Comparison of ENCODE assay signal across 1 cellular context in the genomic region with DNA sequence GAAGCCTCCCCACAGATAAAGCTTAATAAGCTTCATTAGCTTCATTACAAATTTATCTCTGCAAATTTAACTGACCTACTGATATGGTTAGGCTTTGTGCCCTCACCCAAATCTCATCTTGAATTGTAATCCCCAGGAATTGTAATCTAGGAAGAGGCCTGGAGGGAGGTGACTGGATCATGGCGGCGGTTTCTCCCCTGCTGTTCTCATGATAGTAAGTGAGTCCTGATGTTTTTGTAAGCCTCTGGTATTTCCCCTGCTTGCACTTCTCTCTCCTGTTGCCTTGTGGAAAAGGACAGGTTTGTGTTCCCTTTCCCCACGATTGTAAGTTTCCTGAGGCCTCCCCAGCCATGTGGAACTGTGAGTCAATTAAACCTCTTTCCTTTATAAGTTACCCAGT.
TF ChIP-seq lines count a peak whose summit lies in the region.

No MANE protein-coding gene starts in this region.

TF ChIP-seq in GM23338, 12 proteins besides CTCF, POLR2A, EP300 and RAD21 (continued from another document):
- TF ChIP-seq NANOG (IDR thresholded peaks at IDR 0.05; ENCODE audit: borderline replicate concordance) (no peak), EZH2phosphoT487 (IDR thresholded peaks at IDR 0.05; ENCODE audit: unreplicated experiment) (no peak)
TF ChIP-seq in GM23338: peak in this region for 0.
